In genomic region chr15:47196057-47196456, GRCh38 we compare ENCODE assay signal across 9 cellular contexts.
DNase-seq lines count a peak whose midpoint lies in the region; ATAC-seq and TF ChIP-seq lines count a peak whose summit lies in the region.
"Had no signal": no experiment of that assay in that cellular context is flagged by ENCODE, and none has a peak within 500 bp of the region (broad histone marks: within the 10 kb centered on the region; RNA-seq: fewer than 3 reads in every experiment).

No MANE protein-coding gene starts in this region.

- peaks cover 0 to 4% (median 0%) of the 10 kb centered on the region in 4 donors for H3K4me1 ChIP-seq in stomach

- no peaks in the 10 kb centered on the region for H3K36me3 Mint-ChIP-seq in CD14-positive monocyte
- H3K36me3 Mint-ChIP-seq in activated CD4-positive, alpha-beta T cell treated with anti-CD3 and anti-CD28 coated beads for 36 hours (ENCODE audit: low read depth) = no peaks in the 10 kb centered on the region
- H3K36me3 Mint-ChIP-seq: IgD-negative memory B cell had no signal

- H3K27me3 ChIP-seq in stomach = no peaks in the 10 kb centered on the region

- no peaks in the 10 kb centered on the region for H3K9me3 ChIP-seq in stomach

- H3K4me3 Mint-ChIP-seq in CD14-positive monocyte = no peak overlapping the region
- H3K4me3 Mint-ChIP-seq in activated CD4-positive, alpha-beta T cell treated with anti-CD3 and anti-CD28 coated beads for 36 hours = no peak overlapping the region
- H3K4me3 Mint-ChIP-seq: IgD-negative memory B cell had no signal

- TF ChIP-seq POLR2A in stomach (IDR thresholded peaks at IDR 0.05) = no peak

- DNase-seq in CD14-positive monocyte (ENCODE audit: low spot score) (peak; percentile 50), GM19238 (ENCODE audit: insufficient read length, low spot score) (peak; percentile 7), NCI-H226 (peak; percentile 86), epithelial cell of prostate (ENCODE audit: low read depth, low spot score) (peak; percentile 59), midbrain (lab: John Stamatoyannopoulos, UW) (peak; percentile 83), stomach (peak; percentile 72)
- DNase-seq in activated CD4-positive, alpha-beta T cell treated with anti-CD3 and anti-CD28 coated beads for 36 hours = peak; percentile 75

- 0 to 2% (median 0%) methylated on average over 4 of the region's 4 CpGs for WGBS in stomach, 5 donors

- peak; percentile 87 for ATAC-seq in HG03439 (IDR thresholded peaks at IDR 0.05; ENCODE audit: unreplicated experiment)
- peak; percentile 36 for ATAC-seq in activated CD4-positive, alpha-beta T cell treated with anti-CD3 and anti-CD28 coated beads for 36 hours

- H3K27ac Mint-ChIP-seq in CD14-positive monocyte = no peak overlapping the region
- H3K27ac Mint-ChIP-seq in activated CD4-positive, alpha-beta T cell treated with anti-CD3 and anti-CD28 coated beads for 36 hours = no peak overlapping the region
- H3K27ac Mint-ChIP-seq: IgD-negative memory B cell had no signal

- H3K4me3 ChIP-seq in stomach = no peak overlapping the region

- intact Hi-C loops in CD14-positive monocyte (cut with micrococcal nuclease) = loop anchor here in 1 of 2 donors (5.0 to 10.0 kb wide), 2 partner anchors 791 to 1089 kb away; no protein-coding TSS in a partner anchor
- intact Hi-C loops in activated CD4-positive, alpha-beta T cell treated with anti-CD3 and anti-CD28 coated beads for 36 hours (cut with DNase I, micrococcal nuclease) = loop anchor here (1.0 to 5.0 kb wide), 6 partner anchors 792 to 1156 kb away; no protein-coding TSS in a partner anchor
- intact Hi-C loops in stomach (cut with DNase I; ENCODE audit: low total_unique reads) = loop anchor here (5.0 kb wide), 1 partner anchor 791 kb away; no protein-coding TSS in a partner anchor

- H3K4me1 Mint-ChIP-seq in CD14-positive monocyte = no peaks in the 10 kb centered on the region
- H3K4me1 Mint-ChIP-seq in activated CD4-positive, alpha-beta T cell treated with anti-CD3 and anti-CD28 coated beads for 36 hours = no peaks in the 10 kb centered on the region
- H3K4me1 Mint-ChIP-seq: IgD-negative memory B cell had no signal

- CTCF ChIA-PET in activated CD4-positive, alpha-beta T cell treated with anti-CD3 and anti-CD28 coated beads for 36 hours (lab: Charles Lee) = interaction anchor here (0.7 to 2.7 kb wide), 11 partner anchors 9 to 1156 kb away, joined by 3 to 21 read pairs (median 4); no protein-coding TSS in a partner anchor

- peak; percentile 64 for TF ChIP-seq CTCF in CD14-positive monocyte (IDR thresholded peaks at IDR 0.05)
- TF ChIP-seq CTCF in stomach (IDR thresholded peaks at IDR 0.05) = peak in 5 of 7 experiments; percentile 61 to 77 (median 74)

- no peaks in the 10 kb centered on the region for H3K36me3 ChIP-seq in stomach

- no peaks in the 10 kb centered on the region for H3K9me3 Mint-ChIP-seq in CD14-positive monocyte
- H3K9me3 Mint-ChIP-seq in activated CD4-positive, alpha-beta T cell treated with anti-CD3 and anti-CD28 coated beads for 36 hours (ENCODE audit: low read depth) = no peaks in the 10 kb centered on the region
- H3K9me3 Mint-ChIP-seq: IgD-negative memory B cell had no signal

- TF ChIP-seq EP300 in stomach (IDR thresholded peaks at IDR 0.05) = no peak

- POLR2A ChIA-PET in activated CD4-positive, alpha-beta T cell treated with anti-CD3 and anti-CD28 coated beads for 36 hours (lab: Charles Lee) = no interaction called here

- H3K27ac ChIP-seq in epithelial cell of prostate = no peak overlapping the region
- H3K27ac ChIP-seq in stomach = no peak overlapping the region

- H3K27me3 Mint-ChIP-seq in CD14-positive monocyte (ENCODE audit: low read depth in 3 of 3) = peaks cover 5 to 14% (median 7%) of the 10 kb centered on the region in 3 donors
- H3K27me3 Mint-ChIP-seq in activated CD4-positive, alpha-beta T cell treated with anti-CD3 and anti-CD28 coated beads for 36 hours = peaks cover 5% of the 10 kb centered on the region
- H3K27me3 Mint-ChIP-seq: IgD-negative memory B cell had no signal

Comparison
In these comparisons a context has a peak if more than half of its experiments do, and no peak if none do; other contexts are left out.
1. DNase-seq: peak in every context shown above with its lines; median percentile 86 in NCI-H226; 83 in midbrain; 75 in activated CD4-positive, alpha-beta T cell treated with anti-CD3 and anti-CD28 coated beads for 36 hours; 72 in stomach; 59 in epithelial cell of prostate; 50 in CD14-positive monocyte; 7 in GM19238.